In the genomic region with DNA sequence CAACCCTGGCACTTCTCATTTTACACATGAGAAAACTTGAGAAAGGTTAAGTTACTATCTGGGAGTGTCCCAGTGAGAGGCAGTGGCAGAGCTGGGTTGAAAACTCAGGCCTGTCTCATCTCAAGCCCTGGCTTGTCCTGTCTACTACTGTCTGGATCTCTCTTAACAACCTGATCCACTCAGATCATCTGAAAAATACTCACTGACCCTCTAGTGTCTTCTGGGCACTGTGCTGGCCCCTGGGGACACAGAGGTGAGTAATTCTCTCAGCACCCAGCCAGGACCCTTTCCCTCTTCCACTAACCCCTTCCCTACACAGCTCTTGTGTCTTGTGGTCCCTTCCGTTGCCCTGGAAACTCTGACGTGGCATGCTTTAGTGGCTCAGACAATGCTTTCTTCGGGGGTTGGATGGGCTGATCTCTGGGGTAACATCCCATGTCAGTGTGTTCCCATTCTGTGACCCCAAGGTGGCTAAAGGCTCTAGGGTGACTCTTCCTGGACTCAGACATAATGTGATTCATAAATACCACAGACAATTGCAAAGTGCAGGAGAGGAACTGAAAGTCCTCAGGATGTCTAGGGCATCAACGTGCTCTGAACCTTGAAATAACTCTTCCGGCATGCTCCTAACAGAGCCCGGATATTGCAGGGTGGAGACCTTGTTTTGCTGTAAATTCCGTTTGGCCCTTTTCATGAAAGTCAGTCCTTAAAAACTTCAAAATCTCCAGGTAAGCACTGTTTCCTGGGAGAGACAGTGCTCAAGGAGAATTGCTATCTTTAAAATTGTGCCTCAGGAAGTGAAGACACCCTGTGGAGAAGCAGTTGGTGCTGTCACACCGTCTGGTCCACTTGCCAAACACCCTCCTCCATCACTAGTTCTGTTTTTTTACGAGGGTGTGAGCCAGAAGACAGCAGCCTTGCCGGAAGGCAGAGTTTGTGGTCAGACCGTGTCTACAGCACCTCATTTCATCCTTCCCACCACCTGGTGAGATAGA, we compare ENCODE assay signal across 1 cellular context.
TF ChIP-seq lines count a peak whose summit lies in the region.

No MANE protein-coding gene starts in this region.

TF ChIP-seq in GM12878, 131 proteins besides CTCF, POLR2A, EP300 and RAD21 (continued from another document and continues in another):
- TF ChIP-seq YY1 (IDR thresholded peaks at IDR 0.05; ENCODE audit: low read depth, low read length): 0 out of 2 replicates have a peak, but pooled peaks have one; percentile 10
- peak; percentile 64; the same call in 1 of the 2 replicates for TF ChIP-seq BCL11A (IDR thresholded peaks at IDR 0.05; ENCODE audit: low read depth, low read length)
- no peak for TF ChIP-seq TARDBP (IDR thresholded peaks at IDR 0.05; ENCODE audit: borderline replicate concordance)
- peak; percentile 56 for TF ChIP-seq ATF7 (IDR thresholded peaks at IDR 0.05; ENCODE audit: low read depth)
- peak; percentile 4 for TF ChIP-seq KLF5 (IDR thresholded peaks at IDR 0.05; ENCODE audit: partially characterized antibody)
- no peak for TF ChIP-seq RAD51 (IDR thresholded peaks at IDR 0.05)
- no peak for TF ChIP-seq SMC3 (IDR thresholded peaks at IDR 0.05; ENCODE audit: borderline replicate concordance, low read length)
- TF ChIP-seq NR2C1 (IDR thresholded peaks at IDR 0.05): peak; percentile 55; the same call in 1 of the 2 replicates
- TF ChIP-seq, protein P1, sequence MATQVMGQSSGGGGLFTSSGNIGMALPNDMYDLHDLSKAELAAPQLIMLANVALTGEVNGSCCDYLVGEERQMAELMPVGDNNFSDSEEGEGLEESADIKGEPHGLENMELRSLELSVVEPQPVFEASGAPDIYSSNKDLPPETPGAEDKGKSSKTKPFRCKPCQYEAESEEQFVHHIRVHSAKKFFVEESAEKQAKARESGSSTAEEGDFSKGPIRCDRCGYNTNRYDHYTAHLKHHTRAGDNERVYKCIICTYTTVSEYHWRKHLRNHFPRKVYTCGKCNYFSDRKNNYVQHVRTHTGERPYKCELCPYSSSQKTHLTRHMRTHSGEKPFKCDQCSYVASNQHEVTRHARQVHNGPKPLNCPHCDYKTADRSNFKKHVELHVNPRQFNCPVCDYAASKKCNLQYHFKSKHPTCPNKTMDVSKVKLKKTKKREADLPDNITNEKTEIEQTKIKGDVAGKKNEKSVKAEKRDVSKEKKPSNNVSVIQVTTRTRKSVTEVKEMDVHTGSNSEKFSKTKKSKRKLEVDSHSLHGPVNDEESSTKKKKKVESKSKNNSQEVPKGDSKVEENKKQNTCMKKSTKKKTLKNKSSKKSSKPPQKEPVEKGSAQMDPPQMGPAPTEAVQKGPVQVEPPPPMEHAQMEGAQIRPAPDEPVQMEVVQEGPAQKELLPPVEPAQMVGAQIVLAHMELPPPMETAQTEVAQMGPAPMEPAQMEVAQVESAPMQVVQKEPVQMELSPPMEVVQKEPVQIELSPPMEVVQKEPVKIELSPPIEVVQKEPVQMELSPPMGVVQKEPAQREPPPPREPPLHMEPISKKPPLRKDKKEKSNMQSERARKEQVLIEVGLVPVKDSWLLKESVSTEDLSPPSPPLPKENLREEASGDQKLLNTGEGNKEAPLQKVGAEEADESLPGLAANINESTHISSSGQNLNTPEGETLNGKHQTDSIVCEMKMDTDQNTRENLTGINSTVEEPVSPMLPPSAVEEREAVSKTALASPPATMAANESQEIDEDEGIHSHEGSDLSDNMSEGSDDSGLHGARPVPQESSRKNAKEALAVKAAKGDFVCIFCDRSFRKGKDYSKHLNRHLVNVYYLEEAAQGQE (IDR thresholded peaks at IDR 0.05; ENCODE audit: low read depth, low read length): no peak
- TF ChIP-seq CHD4 (IDR thresholded peaks at IDR 0.05): no peak
- peak; percentile 41; the same call in 1 of the 3 replicates for TF ChIP-seq POU2F2 (IDR thresholded peaks at IDR 0.05; ENCODE audit: borderline replicate concordance, low read depth, low read length)
- no peak for TF ChIP-seq ZBTB4 (CRISPR knock-in tag; IDR thresholded peaks at IDR 0.05)
- no peak for TF ChIP-seq GATAD2B (conservative IDR thresholded peaks at IDR 0.05; ENCODE audit: low read depth)
- TF ChIP-seq SPI1 (IDR thresholded peaks at IDR 0.05; ENCODE audit: borderline replicate concordance, insufficient read depth, low read depth, low read length): peak; percentile 100
- TF ChIP-seq, protein P2, sequence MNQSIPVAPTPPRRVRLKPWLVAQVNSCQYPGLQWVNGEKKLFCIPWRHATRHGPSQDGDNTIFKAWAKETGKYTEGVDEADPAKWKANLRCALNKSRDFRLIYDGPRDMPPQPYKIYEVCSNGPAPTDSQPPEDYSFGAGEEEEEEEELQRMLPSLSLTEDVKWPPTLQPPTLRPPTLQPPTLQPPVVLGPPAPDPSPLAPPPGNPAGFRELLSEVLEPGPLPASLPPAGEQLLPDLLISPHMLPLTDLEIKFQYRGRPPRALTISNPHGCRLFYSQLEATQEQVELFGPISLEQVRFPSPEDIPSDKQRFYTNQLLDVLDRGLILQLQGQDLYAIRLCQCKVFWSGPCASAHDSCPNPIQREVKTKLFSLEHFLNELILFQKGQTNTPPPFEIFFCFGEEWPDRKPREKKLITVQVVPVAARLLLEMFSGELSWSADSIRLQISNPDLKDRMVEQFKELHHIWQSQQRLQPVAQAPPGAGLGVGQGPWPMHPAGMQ (IDR thresholded peaks at IDR 0.05; ENCODE audit: borderline replicate concordance): no peak
- 0 out of 2 replicates have a peak, but pooled peaks have one; percentile 23 for TF ChIP-seq ESRRA (IDR thresholded peaks at IDR 0.05; ENCODE audit: low read length)
- no peak for TF ChIP-seq FOXK2 (IDR thresholded peaks at IDR 0.05)
- TF ChIP-seq FOS (IDR thresholded peaks at IDR 0.05; ENCODE audit: borderline replicate concordance, extremely low read depth, insufficient read length): no peak
- no peak for TF ChIP-seq ZBTB33 (IDR thresholded peaks at IDR 0.05)
- TF ChIP-seq BHLHE40 (IDR thresholded peaks at IDR 0.05; ENCODE audit: borderline replicate concordance in 1 of 2, low read depth in 2 of 2, low read length in 1 of 2): peak; percentile 32 to 64; a peak in 3 of 4 replicates
- 0 out of 2 replicates have a peak, but pooled peaks have one; percentile 34 for TF ChIP-seq SMAD5 (IDR thresholded peaks at IDR 0.05; ENCODE audit: low read depth)
- peak; percentile 62; the same call in 1 of the 2 replicates for TF ChIP-seq GABPA (IDR thresholded peaks at IDR 0.05; ENCODE audit: low read depth)
- TF ChIP-seq CHD2 (IDR thresholded peaks at IDR 0.05; ENCODE audit: borderline replicate concordance, low read depth, low read length): peak; percentile 47; the same call in 1 of the 2 replicates
- peak; percentile 26; the same call in 1 of the 2 replicates for TF ChIP-seq CBFB (IDR thresholded peaks at IDR 0.05; ENCODE audit: low read depth)
- TF ChIP-seq ZBED1 (IDR thresholded peaks at IDR 0.05; ENCODE audit: borderline replicate concordance): 0 out of 2 replicates have a peak, but pooled peaks have one; percentile 81
- TF ChIP-seq, protein P3, sequence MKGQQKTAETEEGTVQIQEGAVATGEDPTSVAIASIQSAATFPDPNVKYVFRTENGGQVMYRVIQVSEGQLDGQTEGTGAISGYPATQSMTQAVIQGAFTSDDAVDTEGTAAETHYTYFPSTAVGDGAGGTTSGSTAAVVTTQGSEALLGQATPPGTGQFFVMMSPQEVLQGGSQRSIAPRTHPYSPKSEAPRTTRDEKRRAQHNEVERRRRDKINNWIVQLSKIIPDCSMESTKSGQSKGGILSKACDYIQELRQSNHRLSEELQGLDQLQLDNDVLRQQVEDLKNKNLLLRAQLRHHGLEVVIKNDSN (IDR thresholded peaks at IDR 0.05; ENCODE audit: borderline replicate concordance, extremely low read length, insufficient read depth, low read depth, low read length): no peak
- TF ChIP-seq ZZZ3 (IDR thresholded peaks at IDR 0.05; ENCODE audit: control insufficient read depth, insufficient read length, low read depth): no peak
- TF ChIP-seq IKZF1 (conservative IDR thresholded peaks at IDR 0.05): peak; percentile 90
- TF ChIP-seq RB1 (IDR thresholded peaks at IDR 0.05; ENCODE audit: borderline replicate concordance): peak; percentile 64; the same call in 1 of the 2 replicates
- no peak for TF ChIP-seq WRNIP1 (IDR thresholded peaks at IDR 0.05; ENCODE audit: borderline replicate concordance, low read depth, low read length)
- TF ChIP-seq NFXL1 (IDR thresholded peaks at IDR 0.05; ENCODE audit: borderline replicate concordance): no peak
- peak; percentile 82 for TF ChIP-seq FOXM1 (IDR thresholded peaks at IDR 0.05; ENCODE audit: low read depth, low read length)
- no peak for TF ChIP-seq POLR2AphosphoS5 (IDR thresholded peaks at IDR 0.05; ENCODE audit: low read length)
- peak; percentile 51; the same call in 1 of the 2 replicates for TF ChIP-seq BACH1 (IDR thresholded peaks at IDR 0.05; ENCODE audit: borderline replicate concordance)
- TF ChIP-seq KAT2A (conservative IDR thresholded peaks at IDR 0.05; ENCODE audit: control insufficient read depth, low read depth, low read length): no peak
- peak; percentile 85 for TF ChIP-seq RFX5 (IDR thresholded peaks at IDR 0.05; ENCODE audit: low read depth, low read length)
- TF ChIP-seq NRF1 (conservative IDR thresholded peaks at IDR 0.05; ENCODE audit: low read depth, low read length): no peak
- TF ChIP-seq, protein P4, sequence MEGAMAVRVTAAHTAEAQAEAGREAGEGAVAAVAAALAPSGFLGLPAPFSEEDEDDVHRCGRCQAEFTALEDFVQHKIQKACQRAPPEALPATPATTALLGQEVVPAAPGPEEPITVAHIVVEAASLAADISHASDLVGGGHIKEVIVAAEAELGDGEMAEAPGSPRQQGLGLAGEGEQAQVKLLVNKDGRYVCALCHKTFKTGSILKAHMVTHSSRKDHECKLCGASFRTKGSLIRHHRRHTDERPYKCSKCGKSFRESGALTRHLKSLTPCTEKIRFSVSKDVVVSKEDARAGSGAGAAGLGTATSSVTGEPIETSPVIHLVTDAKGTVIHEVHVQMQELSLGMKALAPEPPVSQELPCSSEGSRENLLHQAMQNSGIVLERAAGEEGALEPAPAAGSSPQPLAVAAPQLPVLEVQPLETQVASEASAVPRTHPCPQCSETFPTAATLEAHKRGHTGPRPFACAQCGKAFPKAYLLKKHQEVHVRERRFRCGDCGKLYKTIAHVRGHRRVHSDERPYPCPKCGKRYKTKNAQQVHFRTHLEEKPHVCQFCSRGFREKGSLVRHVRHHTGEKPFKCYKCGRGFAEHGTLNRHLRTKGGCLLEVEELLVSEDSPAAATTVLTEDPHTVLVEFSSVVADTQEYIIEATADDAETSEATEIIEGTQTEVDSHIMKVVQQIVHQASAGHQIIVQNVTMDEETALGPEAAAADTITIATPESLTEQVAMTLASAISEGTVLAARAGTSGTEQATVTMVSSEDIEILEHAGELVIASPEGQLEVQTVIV (IDR thresholded peaks at IDR 0.05; ENCODE audit: borderline replicate concordance, partially characterized antibody): no peak
- TF ChIP-seq ZNF24 (IDR thresholded peaks at IDR 0.05): peak; percentile 85
- no peak for TF ChIP-seq NFYA (IDR thresholded peaks at IDR 0.05; ENCODE audit: borderline replicate concordance, low read depth, low read length)
- TF ChIP-seq IKZF2 (IDR thresholded peaks at IDR 0.05): peak; percentile 83 to 92
- peak; percentile 74 for TF ChIP-seq PML (IDR thresholded peaks at IDR 0.05; ENCODE audit: low read length)
- TF ChIP-seq CREB1 (IDR thresholded peaks at IDR 0.05; ENCODE audit: low read depth): peak; percentile 52; the same call in 1 of the 2 replicates
- peak in 1 of 2 experiments; percentile 82; a peak in 1 of 4 replicates for TF ChIP-seq ETV6 (conservative IDR thresholded peaks at IDR 0.05 in 1 of 2, IDR thresholded peaks at IDR 0.05 in 1 of 2; ENCODE audit: borderline replicate concordance in 1 of 2, low read depth in 1 of 2)
- peak; percentile 97 for TF ChIP-seq ASH2L (IDR thresholded peaks at IDR 0.05; ENCODE audit: borderline replicate concordance, low read depth)
- TF ChIP-seq CEBPB (IDR thresholded peaks at IDR 0.05; ENCODE audit: borderline replicate concordance in 1 of 2, low read depth in 2 of 2, low read length in 2 of 2): no peak
- TF ChIP-seq MYB (IDR thresholded peaks at IDR 0.05; ENCODE audit: borderline replicate concordance, low read depth, low read length): 0 out of 2 replicates have a peak, but pooled peaks have one; percentile 10
- peak; percentile 47; the same call in 1 of the 2 replicates for TF ChIP-seq HDGF (IDR thresholded peaks at IDR 0.05)
- TF ChIP-seq NBN (IDR thresholded peaks at IDR 0.05): peak; percentile 73
- TF ChIP-seq TCF3 (IDR thresholded peaks at IDR 0.05; ENCODE audit: borderline replicate concordance, insufficient read depth, low read depth, low read length): peak; percentile 47; the same call in 1 of the 2 replicates
- TF ChIP-seq STAT3 (IDR thresholded peaks at IDR 0.05; ENCODE audit: low read depth, low read length): no peak
- TF ChIP-seq ZNF217 (IDR thresholded peaks at IDR 0.05): peak; percentile 95
- 0 out of 2 replicates have a peak, but pooled peaks have one; percentile 23 for TF ChIP-seq YBX1 (IDR thresholded peaks at IDR 0.05)
- no peak for TF ChIP-seq PAX8 (IDR thresholded peaks at IDR 0.05)
